In the genomic region with DNA sequence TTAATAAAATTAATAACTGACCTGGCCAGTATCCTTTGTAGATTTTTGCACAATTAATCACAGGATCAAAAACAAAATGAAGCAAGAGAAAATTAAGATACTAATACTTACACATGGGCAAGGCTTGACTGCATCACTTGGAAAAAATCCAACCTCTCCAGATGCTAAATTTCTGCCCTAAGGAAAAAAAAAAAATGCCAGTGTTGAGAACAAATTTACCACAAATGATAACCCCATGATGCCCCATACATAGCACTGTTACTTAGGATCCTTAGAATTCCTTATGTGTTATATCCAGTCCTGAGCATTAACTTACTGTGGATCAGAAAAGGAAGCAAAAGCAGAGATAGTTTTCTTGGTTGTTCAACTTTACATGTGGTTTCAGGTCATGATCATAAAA, we compare ENCODE assay signal across 30 cellular contexts.
"Had no signal": no experiment of that assay in that cellular context is flagged by ENCODE, and none has a peak within 500 bp of the region (broad histone marks: within the 10 kb centered on the region; RNA-seq: fewer than 3 reads in every experiment).

No MANE protein-coding gene starts in this region.

- H3K27ac Mint-ChIP-seq: activated CD4-positive, alpha-beta T cell treated with anti-CD3 and anti-CD28 coated beads, Interleukin-2, amount 10 ng/mL, durations not matched to agents 24 days and 14 days; activated CD8-positive, alpha-beta T cell treated with anti-CD3 and anti-CD28 coated beads for 36 hours; activated naive CD4-positive, alpha-beta T cell treated with anti-CD3 and anti-CD28 coated beads, Interleukin-2, amount 50 U/mL, for 24 hours; activated naive CD8-positive, alpha-beta T cell treated with anti-CD3 and anti-CD28 coated beads, Interleukin-2, amount 10 ng/mL, durations not matched to agents 7 days and 5 days; activated T-helper 2 cell treated with anti-CD3 and anti-CD28 coated beads, Interferon-gamma antibody, Interleukin-2, Interleukin-4, amounts not matched to agents 10 μg/mL and 5 μg/mL and 100 μg/mL, durations not matched to agents 14 hours and 24 hours and 36 hours had no signal

- H3K36me3 ChIP-seq: ascending aorta, cardiac muscle cell had no signal

- H3K27me3 Mint-ChIP-seq: activated CD8-positive, alpha-beta T cell treated with anti-CD3 and anti-CD28 coated beads for 36 hours; activated naive CD4-positive, alpha-beta T cell treated with anti-CD3 and anti-CD28 coated beads, Interleukin-2, amount 50 U/mL, for 24 hours; activated naive CD8-positive, alpha-beta T cell treated with anti-CD3 and anti-CD28 coated beads, Interleukin-2, amount 10 ng/mL, durations not matched to agents 7 days and 5 days; central memory CD8-positive, alpha-beta T cell had no signal

- DNase-seq: activated CD4-positive, alpha-beta T cell treated with anti-CD3 and anti-CD28 coated beads, Interleukin-2, amount 10 ng/mL, durations not matched to agents 24 days and 14 days; activated CD4-positive, alpha-beta T cell treated with anti-CD3 and anti-CD28 coated beads, Interleukin-2, amount 50 U/mL, for 4 hours; activated CD8-positive, alpha-beta T cell treated with anti-CD3 and anti-CD28 coated beads for 36 hours; activated gamma-delta T cell; activated naive CD4-positive, alpha-beta T cell treated with Interleukin-2 at 50 U/mL for 16 hours; activated naive CD8-positive, alpha-beta T cell treated with anti-CD3 and anti-CD28 coated beads, Interleukin-2, amount 10 ng/mL, durations not matched to agents 7 days and 5 days; activated T-cell treated with anti-CD3 and anti-CD28 coated beads, Interleukin-2, amount 50 U/mL, for 1 hour; amygdala; Karpas-422; MM.1S; MV-4-11; NCI-H1092; NCI-H1436 treated with DMSO at 0.1 percent for 48 hours; NCI-H1694 treated with DMSO at 0.1 percent for 48 hours; NCI-H2029 treated with DMSO at 0.1 percent for 48 hours; NCI-H2107; NCI-H345; NCI-H510A treated with DMSO at 0.1 percent for 48 hours; NCI-H526 treated with DMSO at 0.1 percent for 48 hours; NCI-H82; PC-3; Peyer's patch; Right ventricle myocardium superior; T1000 had no signal

- H3K27ac ChIP-seq: ascending aorta, cardiac muscle cell, Peyer's patch had no signal

- H3K4me3 Mint-ChIP-seq: activated CD4-positive, alpha-beta T cell treated with anti-CD3 and anti-CD28 coated beads, Interleukin-2, amount 10 ng/mL, durations not matched to agents 24 days and 14 days; activated CD8-positive, alpha-beta T cell treated with anti-CD3 and anti-CD28 coated beads for 36 hours; activated naive CD4-positive, alpha-beta T cell treated with anti-CD3 and anti-CD28 coated beads, Interleukin-2, amount 50 U/mL, for 24 hours; activated naive CD8-positive, alpha-beta T cell treated with anti-CD3 and anti-CD28 coated beads, Interleukin-2, amount 10 ng/mL, durations not matched to agents 7 days and 5 days; central memory CD8-positive, alpha-beta T cell had no signal

- H3K4me1 Mint-ChIP-seq: activated naive CD4-positive, alpha-beta T cell treated with anti-CD3 and anti-CD28 coated beads, Interleukin-2, amount 50 U/mL, for 24 hours had no signal

- H3K4me1 ChIP-seq: ascending aorta, Peyer's patch had no signal

- H3K4me3 ChIP-seq: ascending aorta, cardiac muscle cell, K562, Peyer's patch had no signal

- H3K9me3 ChIP-seq: Peyer's patch had no signal

- H3K27me3 ChIP-seq: ascending aorta, cardiac muscle cell, Peyer's patch had no signal
